ENCODE assay signal across 8 cellular contexts in the genomic region with DNA sequence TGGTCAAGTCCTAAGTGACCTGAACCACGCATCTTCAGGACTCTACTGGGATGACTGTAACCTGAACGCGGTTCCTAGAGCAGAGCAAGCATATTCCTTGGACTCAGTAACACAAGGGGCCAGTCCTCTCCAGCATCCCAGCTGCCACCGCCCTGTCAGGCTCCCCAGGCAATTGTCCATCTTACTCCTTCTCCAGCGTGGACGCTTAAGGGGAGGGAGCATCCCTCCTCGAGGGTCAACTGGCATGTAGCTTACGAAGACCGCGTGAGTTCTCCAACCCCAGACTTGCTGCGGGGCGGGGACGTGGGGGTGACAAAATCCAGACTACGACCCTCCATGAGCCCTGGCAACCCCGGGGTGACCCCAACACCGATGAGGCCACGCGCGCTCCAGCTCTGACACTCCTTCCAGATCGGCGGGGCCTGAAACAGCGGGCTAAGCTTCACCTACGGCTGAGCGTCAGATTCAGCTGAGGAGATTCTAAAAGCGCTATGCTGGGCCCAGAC. TPM values are rescaled to one million over a fixed set of nuclear protein-coding genes. Genes with fewer than 3 reads are reported as not detected.
DNase-seq lines count a peak whose midpoint lies in the region; ATAC-seq and TF ChIP-seq lines count a peak whose summit lies in the region.

No MANE protein-coding gene starts in this region.

- H3K4me1 Mint-ChIP-seq in activated CD8-positive, alpha-beta T cell treated with anti-CD3 and anti-CD28 coated beads for 36 hours (ENCODE audit: low read depth), result peaks cover 27% of the 10 kb centered on the region
- peaks cover 6% of the 10 kb centered on the region for H3K4me1 Mint-ChIP-seq in progenitor cell of endocrine pancreas (ENCODE audit: low read depth)

- no peaks in the 10 kb centered on the region for H3K9me3 Mint-ChIP-seq in activated CD8-positive, alpha-beta T cell treated with anti-CD3 and anti-CD28 coated beads for 36 hours
- H3K9me3 Mint-ChIP-seq in progenitor cell of endocrine pancreas (ENCODE audit: low read depth), result no peaks in the 10 kb centered on the region

- no peak for TF ChIP-seq CTCF in BE2C (IDR thresholded peaks at IDR 0.05; ENCODE audit: low read depth, low read length)
- no peak for TF ChIP-seq CTCF in activated CD8-positive, alpha-beta T cell treated with anti-CD3 and anti-CD28 coated beads for 36 hours (IDR thresholded peaks at IDR 0.05)
- TF ChIP-seq CTCF in progenitor cell of endocrine pancreas (IDR thresholded peaks at IDR 0.05; ENCODE audit: unreplicated experiment), result no peak

- H3K27me3 Mint-ChIP-seq in activated CD8-positive, alpha-beta T cell treated with anti-CD3 and anti-CD28 coated beads for 36 hours, result no peaks in the 10 kb centered on the region
- no peaks in the 10 kb centered on the region for H3K27me3 Mint-ChIP-seq in progenitor cell of endocrine pancreas

- intact Hi-C loops in activated CD8-positive, alpha-beta T cell treated with anti-CD3 and anti-CD28 coated beads for 36 hours (cut with micrococcal nuclease), result no loop called here
- intact Hi-C loops in Right ventricle myocardium superior (cut with DNase I), result no loop called here

- POLR2A ChIA-PET in activated CD8-positive, alpha-beta T cell treated with anti-CD3 and anti-CD28 coated beads for 36 hours (lab: Charles Lee), result interaction anchor here (0.6 to 3.4 kb wide), 20 partner anchors 9 to 563 kb away, joined by 3 to 34 read pairs (median 4); partner anchors contain the start of genes AKAP5, HSPA2 and ZBTB1

- peak; percentile 1 for ATAC-seq in GM19025 (IDR thresholded peaks at IDR 0.05; ENCODE audit: low read depth, unreplicated experiment)
- ATAC-seq in activated CD8-positive, alpha-beta T cell treated with anti-CD3 and anti-CD28 coated beads for 36 hours, result no peak
- peak; percentile 2 for ATAC-seq in Right ventricle myocardium superior (ENCODE audit: poor library complexity)
- no peak for ATAC-seq in HG02970 (IDR thresholded peaks at IDR 0.05; ENCODE audit: low FRiP score, unreplicated experiment)

- no peaks in the 10 kb centered on the region for H3K9me3 ChIP-seq in BE2C
- no peaks in the 10 kb centered on the region for H3K9me3 ChIP-seq in KOPT-K1 (ENCODE audit: insufficient read depth, low read length, poor library complexity, severe bottlenecking)

- H3K27ac ChIP-seq in KOPT-K1 (ENCODE audit: low read depth, low read length, poor library complexity, severe bottlenecking), result peak overlapping the region; percentile 84

- H3K4me3 Mint-ChIP-seq in activated CD8-positive, alpha-beta T cell treated with anti-CD3 and anti-CD28 coated beads for 36 hours, result peak overlapping the region; percentile 100
- H3K4me3 Mint-ChIP-seq in progenitor cell of endocrine pancreas (ENCODE audit: low read depth), result peak overlapping the region; percentile 96

- no peaks in the 10 kb centered on the region for H3K4me1 ChIP-seq in BE2C

- H3K27ac Mint-ChIP-seq in activated CD8-positive, alpha-beta T cell treated with anti-CD3 and anti-CD28 coated beads for 36 hours, result peak overlapping the region; percentile 99
- H3K27ac Mint-ChIP-seq in progenitor cell of endocrine pancreas, result peak overlapping the region; percentile 99

- DNase-seq in BE2C, result no peak
- DNase-seq in activated CD8-positive, alpha-beta T cell treated with anti-CD3 and anti-CD28 coated beads for 36 hours, result no peak
- DNase-seq in Right ventricle myocardium superior, result no peak
- no peak for DNase-seq in progenitor cell of endocrine pancreas (ENCODE audit: low spot score, unreplicated experiment)
- no peak for DNase-seq in stimulated activated CD4-positive, alpha-beta T cell treated with anti-CD3 and anti-CD28 coated beads, Interleukin-1b, Interleukin-23, amount 100 ng/mL, for 48 hours

- no peaks in the 10 kb centered on the region for H3K27me3 ChIP-seq in BE2C

- peaks cover 19% of the 10 kb centered on the region for H3K36me3 ChIP-seq in BE2C
- peaks cover 22% of the 10 kb centered on the region for H3K36me3 ChIP-seq in KOPT-K1 (ENCODE audit: insufficient read depth, low read length)

- CTCF ChIA-PET in activated CD8-positive, alpha-beta T cell treated with anti-CD3 and anti-CD28 coated beads for 36 hours (lab: Charles Lee), result interaction anchor here (0.8 to 3.5 kb wide), 8 partner anchors 11 to 249 kb away, joined by 3 to 13 read pairs (median 4); no protein-coding TSS in a partner anchor

- peaks cover 34% of the 10 kb centered on the region for H3K36me3 Mint-ChIP-seq in activated CD8-positive, alpha-beta T cell treated with anti-CD3 and anti-CD28 coated beads for 36 hours (ENCODE audit: low read depth)
- peaks cover 8% of the 10 kb centered on the region for H3K36me3 Mint-ChIP-seq in progenitor cell of endocrine pancreas (ENCODE audit: insufficient read depth)

- peak overlapping the region; percentile 87 for H3K4me3 ChIP-seq in BE2C (ENCODE audit: low read depth, low read length)

RNA-seq across cellular contexts. Expression of gene MTHFD1, which starts 0.9 kb away (rescaled TPM):
- 58.4 TPM for polyA plus RNA-seq in BE2C (2012; ENCODE audit: insufficient read depth, insufficient read length, low read depth)
- 100 to 1,000 TPM; 237 to 241 TPM for total RNA-seq in activated CD8-positive, alpha-beta T cell treated with anti-CD3 and anti-CD28 coated beads for 36 hours
- total RNA-seq in Right ventricle myocardium superior (63.8 TPM), progenitor cell of endocrine pancreas (70.3 and 71.9 TPM in 2 replicates)

Comparison
In these comparisons a context has a peak if more than half of its experiments do, and no peak if none do; other contexts are left out.
1. ATAC-seq: peak in GM19025 (single experiment) and Right ventricle myocardium superior (single experiment); none in activated CD8-positive, alpha-beta T cell treated with anti-CD3 and anti-CD28 coated beads for 36 hours (single experiment) and HG02970 (single experiment).